ENCODE assay signal across 24 cellular contexts in the genomic region with DNA sequence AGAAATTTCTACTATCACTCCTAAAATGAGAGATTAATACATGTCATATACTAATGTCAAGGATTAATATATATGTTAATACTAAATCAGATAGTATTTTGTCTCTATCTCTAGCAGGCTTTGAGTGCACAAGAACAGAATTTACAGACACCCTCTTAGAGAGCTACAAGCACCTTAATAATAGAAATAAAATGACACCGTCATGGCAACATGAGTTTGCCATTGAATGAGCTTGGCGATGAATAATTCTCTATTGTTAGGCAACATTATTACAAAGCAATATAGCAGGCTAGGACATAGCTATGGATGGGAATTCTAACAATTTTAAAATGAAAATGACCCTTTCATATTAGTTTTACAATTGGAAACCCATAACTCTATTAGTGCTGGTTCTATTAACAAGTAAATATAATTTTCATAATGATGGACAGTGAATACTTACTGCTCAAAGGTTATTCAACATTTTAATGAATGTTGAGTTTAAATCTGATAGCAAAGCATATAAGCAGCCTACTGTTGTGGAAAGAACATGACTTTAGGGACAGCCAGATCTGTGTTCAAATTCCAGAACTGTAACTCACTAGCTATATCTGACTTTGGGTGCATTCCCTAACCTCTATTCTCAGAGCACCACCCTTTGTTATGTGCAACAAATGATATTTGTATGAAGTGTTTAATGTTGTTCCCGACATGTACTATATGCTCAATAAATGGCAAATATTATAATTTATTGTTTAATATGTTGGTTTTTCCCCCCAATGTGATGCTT.
A peak's percentile ranks its signal among the peaks of the same experiment; 100 is the strongest.
DNase-seq lines count a peak whose midpoint lies in the region; ATAC-seq and TF ChIP-seq lines count a peak whose summit lies in the region.
"Had no signal": no experiment of that assay in that cellular context is flagged by ENCODE, and none has a peak within 500 bp of the region (broad histone marks: within the 10 kb centered on the region; RNA-seq: fewer than 3 reads in every experiment).

No MANE protein-coding gene starts in this region.

- H3K27me3 ChIP-seq in gastrocnemius medialis, result no peaks in the 10 kb centered on the region
- H3K27me3 ChIP-seq: BE2C; BLaER1 treated with 17β-estradiol and CSF1 and Interleukin-3, amounts not matched to agents 10 nM and 100 nM had no signal

- CTCF ChIA-PET in HEK293 (lab: Yijun Ruan, JAX), result no interaction called here

- H3K27me3 Mint-ChIP-seq in activated T-cell treated with anti-CD3 and anti-CD28 coated beads, Interleukin-2, amount 50 U/mL, for 24 hours, result no peaks in the 10 kb centered on the region
- H3K27me3 Mint-ChIP-seq: CD4-positive, alpha-beta T cell; CD8-positive, alpha-beta memory T cell had no signal

- H3K9me3 Mint-ChIP-seq in activated T-cell treated with anti-CD3 and anti-CD28 coated beads, Interleukin-2, amount 50 U/mL, for 24 hours, result no peaks in the 10 kb centered on the region
- H3K9me3 Mint-ChIP-seq: CD4-positive, alpha-beta T cell; HFFc6 had no signal

- H3K9me3 ChIP-seq in HEK293 (ENCODE audit: control insufficient read depth, insufficient read depth, low read depth, low read length) (no peaks in the 10 kb centered on the region), gastrocnemius medialis (no peaks in the 10 kb centered on the region)
- H3K9me3 ChIP-seq: A549; BE2C; BLaER1 treated with 17β-estradiol and CSF1 and Interleukin-3, amounts not matched to agents 10 nM and 100 nM had no signal

- H3K4me1 ChIP-seq in HEK293 (ENCODE audit: control insufficient read depth, insufficient read depth, low read length), result no peaks in the 10 kb centered on the region
- H3K4me1 ChIP-seq in gastrocnemius medialis, result peaks cover 5 to 10% of the 10 kb centered on the region in 2 donors
- H3K4me1 ChIP-seq: A549; BE2C; BLaER1 treated with 17β-estradiol and CSF1 and Interleukin-3, amounts not matched to agents 10 nM and 100 nM had no signal

- in situ Hi-C loops in gastrocnemius medialis (cut with MboI; ENCODE audit: low sequenced_read_pairs in 4 of 4), result no loop called here

- ATAC-seq in gastrocnemius medialis, result peak; percentile 70 to 74
- ATAC-seq: A549, HCT116 had no signal

- TF ChIP-seq POLR2A in gastrocnemius medialis (IDR thresholded peaks at IDR 0.05), result peak in 1 of 2 donors; percentile 18

- no peaks in the 10 kb centered on the region for H3K36me3 Mint-ChIP-seq in activated T-cell treated with anti-CD3 and anti-CD28 coated beads, Interleukin-2, amount 50 U/mL, for 24 hours (ENCODE audit: low read depth)
- H3K36me3 Mint-ChIP-seq: CD14-positive monocyte; CD8-positive, alpha-beta memory T cell had no signal

- no peaks in the 10 kb centered on the region for H3K36me3 ChIP-seq in HEK293 (ENCODE audit: control insufficient read depth in 2 of 2, insufficient read depth in 1 of 2, low read length in 2 of 2)
- no peaks in the 10 kb centered on the region for H3K36me3 ChIP-seq in gastrocnemius medialis
- H3K36me3 ChIP-seq: BE2C; BLaER1 treated with 17β-estradiol and CSF1 and Interleukin-3, amounts not matched to agents 10 nM and 100 nM had no signal

- H3K4me1 Mint-ChIP-seq in activated T-cell treated with anti-CD3 and anti-CD28 coated beads, Interleukin-2, amount 50 U/mL, for 24 hours (ENCODE audit: low read depth), result no peaks in the 10 kb centered on the region
- H3K4me1 Mint-ChIP-seq: CD14-positive monocyte; CD8-positive, alpha-beta memory T cell had no signal

- DNase-seq in EH (ENCODE audit: low read depth) (peak; percentile 5), myocyte (ENCODE audit: low read depth) (peak; percentile 7), gastrocnemius medialis (no peak), anterior cingulate cortex (lab: John Stamatoyannopoulos, UW) (no peak), NCI-H2227 (lab: John Stamatoyannopoulos, UW; ENCODE audit: unreplicated experiment) (no peak)
- no peak for DNase-seq in activated T-cell treated with anti-CD3 and anti-CD28 coated beads, Interleukin-2, amount 50 U/mL, for 24 hours
- DNase-seq in activated naive CD4-positive, alpha-beta T cell treated with anti-CD3 and anti-CD28 coated beads, Interleukin-2, amount 50 U/mL, for 16 hours, result no peak
- DNase-seq: 8988T; ACHN; AML-193; BE2C; CD4-positive, alpha-beta T cell; CD8-positive, alpha-beta memory T cell; DMS 273 treated with DMSO at 0.1 percent for 48 hours; DMS79; GF-D8; GM23248; H7; HFFc6 had no signal

- intact Hi-C loops in gastrocnemius medialis (cut with DNase I; ENCODE audit: low total_unique reads), result loop anchor here (2.0 to 5.0 kb wide), 2 partner anchors 57 to 123 kb away; no protein-coding TSS in a partner anchor

- no peak overlapping the region for H3K4me3 Mint-ChIP-seq in activated T-cell treated with anti-CD3 and anti-CD28 coated beads, Interleukin-2, amount 50 U/mL, for 24 hours
- H3K4me3 Mint-ChIP-seq: CD14-positive monocyte; CD4-positive, alpha-beta T cell; CD8-positive, alpha-beta memory T cell; HFFc6 had no signal

- H3K27ac ChIP-seq in HEK293 (ENCODE audit: extremely low read depth, low read depth, low read length) (no peak overlapping the region), gastrocnemius medialis (peak overlapping the region; percentile 81 to 82 (median 82))
- H3K27ac ChIP-seq: A549; BLaER1 treated with 17β-estradiol and CSF1 and Interleukin-3, amounts not matched to agents 10 nM and 100 nM; GM23248 had no signal

- TF ChIP-seq CTCF in HEK293 (tag by site-specific recombination; IDR thresholded peaks at IDR 0.05) (no peak), gastrocnemius medialis (IDR thresholded peaks at IDR 0.05 in 4 of 5, conservative IDR thresholded peaks at IDR 0.05 in 1 of 5) (no peak)

- H3K4me3 ChIP-seq in HEK293 (ENCODE audit: low read depth, low read length) (no peak overlapping the region), gastrocnemius medialis (peak overlapping the region; percentile 49 to 51 (median 49))
- H3K4me3 ChIP-seq: A549; BLaER1 treated with 17β-estradiol and CSF1 and Interleukin-3, amounts not matched to agents 10 nM and 100 nM; GM23248 had no signal

- POLR2A ChIA-PET in HEK293 (lab: Yijun Ruan, JAX), result no interaction called here

- no peak overlapping the region for H3K27ac Mint-ChIP-seq in activated T-cell treated with anti-CD3 and anti-CD28 coated beads, Interleukin-2, amount 50 U/mL, for 24 hours
- H3K27ac Mint-ChIP-seq: CD14-positive monocyte; CD4-positive, alpha-beta T cell; CD8-positive, alpha-beta memory T cell; HFFc6 had no signal

TF ChIP-seq in HEK293, 187 proteins besides CTCF, POLR2A, EP300 and RAD21:
- TF ChIP-seq ZNF664 (tag by site-specific recombination; IDR thresholded peaks at IDR 0.05), result 0 out of 2 replicates have a peak, but pooled peaks have one; percentile 8
- TF ChIP-seq, protein P1, sequence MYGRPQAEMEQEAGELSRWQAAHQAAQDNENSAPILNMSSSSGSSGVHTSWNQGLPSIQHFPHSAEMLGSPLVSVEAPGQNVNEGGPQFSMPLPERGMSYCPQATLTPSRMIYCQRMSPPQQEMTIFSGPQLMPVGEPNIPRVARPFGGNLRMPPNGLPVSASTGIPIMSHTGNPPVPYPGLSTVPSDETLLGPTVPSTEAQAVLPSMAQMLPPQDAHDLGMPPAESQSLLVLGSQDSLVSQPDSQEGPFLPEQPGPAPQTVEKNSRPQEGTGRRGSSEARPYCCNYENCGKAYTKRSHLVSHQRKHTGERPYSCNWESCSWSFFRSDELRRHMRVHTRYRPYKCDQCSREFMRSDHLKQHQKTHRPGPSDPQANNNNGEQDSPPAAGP (tag by site-specific recombination; IDR thresholded peaks at IDR 0.05), result no peak
- TF ChIP-seq ZBTB48 (tag by site-specific recombination; IDR thresholded peaks at IDR 0.05), result no peak

Comparison
In these comparisons a context has a peak if more than half of its experiments do, and no peak if none do; other contexts are left out.
1. DNase-seq: peak in EH (single experiment) and myocyte (single experiment); none in gastrocnemius medialis (0 of 2), anterior cingulate cortex (0 of 58), activated T-cell treated with anti-CD3 and anti-CD28 coated beads, Interleukin-2, amount 50 U/mL, for 24 hours (single experiment), activated naive CD4-positive, alpha-beta T cell treated with anti-CD3 and anti-CD28 coated beads, Interleukin-2, amount 50 U/mL, for 16 hours (single experiment) and NCI-H2227 (single experiment).